8 cellular contexts compared by ENCODE assay signal in the genomic region with DNA sequence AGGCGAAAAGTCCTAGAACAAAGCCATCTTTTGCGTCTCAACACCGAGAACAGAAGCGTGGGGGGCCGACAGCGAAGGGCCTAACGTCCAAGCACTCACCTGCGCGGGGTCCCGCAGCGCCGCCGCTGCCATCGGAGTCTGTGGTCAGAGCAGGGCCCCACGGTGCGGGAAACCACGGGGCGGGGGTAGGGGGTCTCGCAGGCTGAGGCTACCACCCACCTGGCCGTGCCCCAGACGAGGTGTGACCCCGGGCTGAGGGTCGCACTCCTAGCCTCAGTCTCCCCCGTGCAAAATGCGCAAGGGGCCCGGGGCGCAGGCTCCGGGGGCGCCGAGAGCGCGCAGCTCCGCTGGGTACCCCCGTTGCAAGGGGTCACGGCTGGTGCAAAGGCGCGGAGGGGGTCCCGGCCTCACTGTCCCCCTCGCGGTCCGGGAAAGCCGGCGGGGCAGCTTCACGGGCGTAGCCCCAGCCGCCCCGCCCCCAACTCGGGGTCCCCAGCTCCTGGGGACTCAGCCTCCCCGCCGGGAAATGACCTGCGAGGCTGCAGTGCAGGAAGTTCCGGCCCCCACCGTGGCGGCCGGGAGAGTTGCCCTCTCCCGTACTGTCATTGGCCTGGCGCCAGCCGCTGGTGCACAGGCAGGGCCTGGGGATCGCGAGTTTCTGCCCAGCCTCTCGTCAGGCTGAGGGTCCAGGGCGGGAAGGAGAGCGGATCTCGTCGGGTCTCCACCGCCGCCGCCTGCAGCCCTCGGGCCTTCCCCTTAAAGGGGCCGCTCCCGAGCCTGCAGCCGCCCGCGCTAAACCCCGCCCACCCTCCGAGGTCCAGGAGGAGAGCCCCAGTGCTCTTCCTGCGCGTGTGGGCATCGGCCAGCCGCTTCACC. TPM values are rescaled to one million over a fixed set of nuclear protein-coding genes. Genes with fewer than 3 reads are reported as not detected.
DNase-seq lines count a peak whose midpoint lies in the region; ATAC-seq, FAIRE-seq and TF ChIP-seq lines count a peak whose summit lies in the region.

A gene (minus strand): TSS at position 699 of the 876 bp plus-strand sequence. CDS start 567 bp downstream, at position 132.

- H3K4me3 ChIP-seq in GM12865 (ENCODE audit: low read depth, low read length) (peak within 1 kb of the TSS; percentile 94), H1 (ENCODE audit: extremely low read depth in 1 of 4, insufficient read depth in 2 of 4, low read depth in 3 of 4, low read length in 4 of 4) (peak within 1 kb of the TSS; percentile 70 to 96 (median 74))

- H4K91ac ChIP-seq in H1 (replicated peaks; ENCODE audit: insufficient read length, low read length): peak within 1 kb of the TSS; percentile 62

- H3K23ac ChIP-seq in H1 (ENCODE audit: insufficient read length): no peak within 1 kb of the TSS

- no peak within 1 kb of the TSS for H2BK15ac ChIP-seq in H1 (ENCODE audit: low read length)

- peak within 1 kb of the TSS; percentile 92 for H3K4me3 Mint-ChIP-seq in memory B cell

- FAIRE-seq in H1 (lab: Jason Lieb, UNC): no peak

- no peak for TF ChIP-seq EP300 in H1 (IDR thresholded peaks at IDR 0.05; ENCODE audit: borderline replicate concordance in 1 of 2, low read depth in 2 of 2, low read length in 2 of 2)

- peaks cover 9% of the 10 kb centered on the region for H3K79me1 ChIP-seq in H1 (ENCODE audit: low read depth, low read length)

- H4K20me1 ChIP-seq in H1 (replicated peaks in 1 of 2; ENCODE audit: control insufficient read depth in 1 of 2, insufficient read depth in 2 of 2, low read length in 2 of 2): peaks cover 0 to 3% of the 10 kb centered on the region in 2 experiments

- POLR2A ChIA-PET in H1 (lab: Charles Lee; ENCODE audit: partially characterized antibody): interaction anchor here (0.6 to 1.8 kb wide), 9 partner anchors 8 to 601 kb away, joined by 3 to 7 read pairs (median 3); a partner anchor contains a TSS

- CTCF ChIA-PET in H1 (lab: Charles Lee; ENCODE audit: partially characterized antibody): interaction anchor here (0.8 to 1.2 kb wide), 4 partner anchors 67 to 155 kb away, joined by 3 to 6 read pairs (median 4); no protein-coding TSS in a partner anchor

- peaks cover 0 to 13% (median 5%) of the 10 kb centered on the region in 4 experiments; a peak in 3 of 7 replicates for H3K4me1 ChIP-seq in H1 (replicated peaks in 1 of 4; ENCODE audit: control insufficient read depth in 3 of 4, insufficient read depth in 4 of 4, low read length in 3 of 4)

- no peak within 1 kb of the TSS; the same call in 1 of the 2 replicates for H2AK5ac ChIP-seq in H1 (ENCODE audit: low read depth, low read length)

- peaks cover 1% of the 10 kb centered on the region for H3K27me3 Mint-ChIP-seq in memory B cell

- 3% methylated on average over 56 of the region's 80 CpGs; no CpG with 5 or more reads in 1 of the 2 experiments for WGBS in H1 (ENCODE audit: extremely low coverage in 1 of 2, insufficient coverage in 1 of 2, insufficient read length in 1 of 2, insufficient replicate concordance in 2 of 2, low coverage in 1 of 2, low lambda C conversion rate in 2 of 2, missing lambda C conversion rate in 1 of 2), 2 experiments

- DNase-seq in GM12865 (ENCODE audit: low read depth) (peak; percentile 64), NCI-H345 treated with DMSO at 0.1 percent for 48 hours (lab: John Stamatoyannopoulos, UW; ENCODE audit: unreplicated experiment) (peak; percentile 66), H1 (ENCODE audit: low read depth in 1 of 2, low spot score in 2 of 2) (peak; percentile 7 to 86), memory B cell (ENCODE audit: low spot score in 2 of 2) (peak in 1 of 2 donors; percentile 36)
- peak; percentile 18 to 34 for DNase-seq in activated CD4-positive, alpha-beta T cell treated with anti-CD3 and anti-CD28 coated beads, Interleukin-2, amount 50 U/mL, for 4 hours
- DNase-seq in stimulated activated CD8-positive, alpha-beta memory T cell treated with anti-CD3 and anti-CD28 coated beads, Interleukin-15, amount 100 ng/mL, for 24 hours (ENCODE audit: low read depth): peak; percentile 25

- H3K27me3 ChIP-seq in H1 (replicated peaks in 1 of 4; ENCODE audit: control insufficient read depth in 3 of 4, extremely low read depth in 1 of 4, insufficient read depth in 3 of 4, low read length in 3 of 4): peaks cover 0 to 11% (median 5%) of the 10 kb centered on the region in 4 experiments; a peak in 4 of 7 replicates

- peak within 1 kb of the TSS; percentile 87 for H4K8ac ChIP-seq in H1 (ENCODE audit: extremely low read depth, insufficient read depth, low read length)

- peaks cover 28% of the 10 kb centered on the region for H3K9me3 Mint-ChIP-seq in memory B cell

- peak within 1 kb of the TSS in 3 of 4 experiments; percentile 16 to 65 (median 34); a peak in 4 of 7 replicates for H3K9ac ChIP-seq in H1 (replicated peaks in 1 of 4; ENCODE audit: extremely low read depth in 1 of 4, low read depth in 3 of 4, low read length in 3 of 4)

- peak within 1 kb of the TSS; percentile 48 for H3K56ac ChIP-seq in H1 (replicated peaks; ENCODE audit: insufficient read length, low read depth, low read length)

- H3K36me3 ChIP-seq in H1 (ENCODE audit: control insufficient read depth in 2 of 4, insufficient read depth in 4 of 4, low read length in 3 of 4): peaks cover 4 to 14% (median 9%) of the 10 kb centered on the region in 4 experiments; a peak in 7 of 8 replicates

- peak; percentile 67 for ATAC-seq in HG02798 (IDR thresholded peaks at IDR 0.05; ENCODE audit: poor library complexity, unreplicated experiment)
- ATAC-seq in memory B cell (ENCODE audit: low read depth): peak; percentile 74
- ATAC-seq in GM18517 (IDR thresholded peaks at IDR 0.05; ENCODE audit: unreplicated experiment): no peak

- TF ChIP-seq CTCF in GM12865 (IDR thresholded peaks at IDR 0.05; ENCODE audit: insufficient read depth, low read depth, low read length, missing control alignments): no peak
- TF ChIP-seq CTCF in H1 (IDR thresholded peaks at IDR 0.05; ENCODE audit: control extremely low read depth in 1 of 3, insufficient read depth in 1 of 3, low read depth in 1 of 3, low read length in 3 of 3): no peak

- no peak within 1 kb of the TSS for H2AFZ ChIP-seq in H1 (ENCODE audit: low read length)

- H3K18ac ChIP-seq in H1 (ENCODE audit: extremely low read depth, low read length): peak within 1 kb of the TSS; percentile 32; the same call in 1 of the 2 replicates

- H3K27ac Mint-ChIP-seq in memory B cell: peak within 1 kb of the TSS; percentile 79

- no peak within 1 kb of the TSS for H3K14ac ChIP-seq in H1 (ENCODE audit: insufficient read length)

- peak within 1 kb of the TSS; percentile 33 for H4K5ac ChIP-seq in H1 (ENCODE audit: insufficient read length, low read depth, low read length)

- H2BK5ac ChIP-seq in H1 (ENCODE audit: low read depth, low read length): 0 out of 2 replicates have a peak within 1 kb of the TSS, but pooled peaks have one; percentile 24

- peaks cover 25% of the 10 kb centered on the region for H3K4me1 Mint-ChIP-seq in memory B cell

- H3K23me2 ChIP-seq in H1 (ENCODE audit: low read depth, low read length): peaks cover 5% of the 10 kb centered on the region; the same call in 1 of the 2 replicates

- peaks cover 16 to 25% of the 10 kb centered on the region in 2 experiments for H3K9me3 ChIP-seq in H1 (ENCODE audit: insufficient read depth in 2 of 2, low read depth in 1 of 2, low read length in 1 of 2)

- peaks cover 0 to 16% of the 10 kb centered on the region in 2 experiments; a peak in 2 of 4 replicates for H3K79me2 ChIP-seq in H1 (ENCODE audit: control insufficient read depth in 1 of 2, insufficient read depth in 2 of 2, low read length in 2 of 2)

- H2BK120ac ChIP-seq in H1 (replicated peaks; ENCODE audit: low read depth, low read length): no peak within 1 kb of the TSS

- peaks cover 39% of the 10 kb centered on the region for H3K36me3 Mint-ChIP-seq in memory B cell

- H2BK12ac ChIP-seq in H1 (ENCODE audit: low read depth, low read length): peak within 1 kb of the TSS; percentile 60; the same call in 1 of the 2 replicates

- no peak within 1 kb of the TSS for H3K27ac ChIP-seq in H1 (ENCODE audit: low read depth, low read length)

- H3K4ac ChIP-seq in H1 (replicated peaks; ENCODE audit: insufficient read length, low read depth, low read length): peak within 1 kb of the TSS; percentile 87

- peak within 1 kb of the TSS; percentile 48; the same call in 1 of the 2 replicates for H2BK20ac ChIP-seq in H1 (ENCODE audit: low read length)

- peak within 1 kb of the TSS; percentile 79 for H3K4me2 ChIP-seq in H1 (ENCODE audit: insufficient read depth in 1 of 2, low read depth in 2 of 2, low read length in 2 of 2)

- TF ChIP-seq RAD21 in H1 (IDR thresholded peaks at IDR 0.05 in 1 of 2, conservative IDR thresholded peaks at IDR 0.05 in 1 of 2; ENCODE audit: low read depth in 2 of 2, low read length in 2 of 2): no peak

- TF ChIP-seq POLR2A in H1 (IDR thresholded peaks at IDR 0.05; ENCODE audit: control extremely low read depth in 1 of 2, low read depth in 2 of 2, low read length in 2 of 2): 0 out of 3 replicates have a peak, but pooled peaks of 1 of the 2 experiments have one; percentile 43

TF ChIP-seq in H1, 55 proteins besides CTCF, POLR2A, EP300 and RAD21 (continues in another document):
- TF ChIP-seq TAF1 (IDR thresholded peaks at IDR 0.05; ENCODE audit: low read depth, low read length) (peak; percentile 38; the same call in 1 of the 2 replicates), SIN3A (conservative IDR thresholded peaks at IDR 0.05 in 1 of 2, IDR thresholded peaks at IDR 0.05 in 1 of 2; ENCODE audit: low read depth in 1 of 2, low read length in 2 of 2) (peak in 1 of 2 experiments; percentile 65; a peak in 2 of 4 replicates), SP2 (IDR thresholded peaks at IDR 0.05; ENCODE audit: low read length) (no peak), HDAC6 (IDR thresholded peaks at IDR 0.05; ENCODE audit: low read depth, low read length) (no peak), KDM4A (IDR thresholded peaks at IDR 0.05; ENCODE audit: low read depth, low read length, severe bottlenecking) (peak; percentile 76), ASH2L (IDR thresholded peaks at IDR 0.05; ENCODE audit: low read length) (peak; percentile 86), CHD2 (IDR thresholded peaks at IDR 0.05; ENCODE audit: low read length) (no peak)
- TF ChIP-seq, protein P1, sequence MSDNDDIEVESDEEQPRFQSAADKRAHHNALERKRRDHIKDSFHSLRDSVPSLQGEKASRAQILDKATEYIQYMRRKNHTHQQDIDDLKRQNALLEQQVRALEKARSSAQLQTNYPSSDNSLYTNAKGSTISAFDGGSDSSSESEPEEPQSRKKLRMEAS (IDR thresholded peaks at IDR 0.05): peak; percentile 33

RNA-seq across cellular contexts. Expression of the gene that starts here (rescaled TPM):
- total RNA-seq in H1 (2021; fragmentation: NEBNext Ultra II Directional; extraction: Animal tissue kit (Norgen Biotek cat#: 25700)): 6.0 and 7.2 TPM in 2 replicates
- polyA plus RNA-seq in H1 (2011; rRNA removed): 1.9 and 2.5 TPM in 2 replicates
- 2.6 TPM for polyA plus RNA-seq in H1 (2011; cell fraction: cytosol; rRNA removed)
- 3.6 TPM for polyA plus RNA-seq in H1 (2011; cell fraction: nucleus; rRNA removed)
- polyA plus RNA-seq in H1 (2012, experiment 1 of 2): 2.9 to 3.2 TPM (median 3.1 TPM) in 4 replicates
- polyA plus RNA-seq in H1 (2012, experiment 2 of 2): 1.9 TPM
- polyA plus RNA-seq in H1 (2013, experiment 1 of 2): 2.8 TPM
- 2.8 TPM for polyA plus RNA-seq in H1 (2013, experiment 2 of 2)
- polyA minus RNA-seq in H1 (2011; rRNA and poly(A)+ RNA removed): 17.4 and 19.9 TPM in 2 replicates
- polyA minus RNA-seq in H1 (2011; cell fraction: cytosol; rRNA and poly(A)+ RNA removed): 5.2 TPM
- polyA minus RNA-seq in H1 (2011; cell fraction: nucleus; rRNA and poly(A)+ RNA removed): 16.5 TPM
